8 cellular contexts compared by ENCODE assay signal in the genomic region with DNA sequence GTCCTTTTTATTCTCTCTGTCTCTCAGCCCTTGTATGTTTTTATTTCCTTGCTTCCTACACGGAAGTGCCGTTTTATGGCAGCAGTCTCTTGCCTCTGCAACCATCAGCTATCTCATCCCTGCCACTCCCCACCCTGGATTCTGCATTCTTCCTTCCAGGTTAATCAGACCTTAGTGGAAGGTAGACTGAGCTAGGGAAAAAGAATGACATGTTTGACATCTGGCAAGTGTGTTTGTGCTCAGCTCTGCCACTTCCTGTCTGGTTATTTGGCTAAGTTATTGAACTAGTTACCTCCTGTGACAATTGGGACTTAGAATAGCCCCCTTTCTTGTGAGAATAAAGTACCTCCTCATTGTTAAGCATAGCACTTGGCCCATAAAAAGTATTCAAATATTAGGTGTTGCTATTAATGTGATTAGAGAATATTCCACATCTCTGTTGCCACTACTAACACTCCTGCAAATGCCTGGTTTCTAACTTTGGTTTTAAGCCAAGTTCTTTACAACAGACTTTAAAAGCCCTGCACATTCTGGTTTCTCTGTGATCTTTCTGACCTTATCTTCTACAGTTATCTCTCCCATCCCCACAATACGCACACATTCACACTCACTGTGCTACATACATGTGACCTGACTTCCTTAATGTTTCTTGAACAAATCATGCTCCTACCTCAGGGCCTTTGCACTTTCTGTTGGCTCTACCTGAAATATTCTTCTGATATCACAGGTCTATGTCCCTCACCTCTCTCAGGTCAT. TPM values are rescaled to one million over a fixed set of nuclear protein-coding genes. Genes with fewer than 3 reads are reported as not detected.
A peak's percentile ranks its signal among the peaks of the same experiment; 100 is the strongest.
DNase-seq lines count a peak whose midpoint lies in the region; ATAC-seq and TF ChIP-seq lines count a peak whose summit lies in the region.

No MANE protein-coding gene starts in this region.

- DNase-seq in heart left ventricle (no peak), cardiac septum (ENCODE audit: low spot score) (no peak), HEK293T (ENCODE audit: extremely low spot score) (no peak), AG08396 (ENCODE audit: low spot score) (no peak), SHP77 (lab: John Stamatoyannopoulos, UW) (no peak)
- peak in 1 of 2 donors; percentile 37 for DNase-seq in central memory CD8-positive, alpha-beta T cell (ENCODE audit: low spot score in 2 of 2)

- H3K4me1 Mint-ChIP-seq in central memory CD8-positive, alpha-beta T cell: peaks cover 33% of the 10 kb centered on the region

- no peaks in the 10 kb centered on the region for H3K27me3 Mint-ChIP-seq in central memory CD8-positive, alpha-beta T cell

- peak overlapping the region; percentile 84 for H3K4me3 Mint-ChIP-seq in central memory CD8-positive, alpha-beta T cell

- intact Hi-C loops in heart left ventricle (cut with DNase I) (loop anchor here in 1 of 10 donors (10.0 kb wide), 1 partner anchor 104 kb away; no protein-coding TSS in a partner anchor), cardiac septum (cut with DNase I) (no loop called here)

- no peak for TF ChIP-seq POLR2A in heart left ventricle (IDR thresholded peaks at IDR 0.05)

- peak in 1 of 4 donors; percentile 23 for ATAC-seq in heart left ventricle
- peak; percentile 50 for ATAC-seq in HG03432 (IDR thresholded peaks at IDR 0.05; ENCODE audit: unreplicated experiment)
- peak; percentile 84 for ATAC-seq in central memory CD8-positive, alpha-beta T cell (replicated peaks; ENCODE audit: extremely low read depth, poor library complexity, severe bottlenecking)

- H3K27me3 ChIP-seq in heart left ventricle: no peaks in the 10 kb centered on the region
- H3K27me3 ChIP-seq in skeletal muscle tissue (ENCODE audit: control insufficient read depth in 3 of 3, insufficient read depth in 3 of 3, low read length in 3 of 3): no peaks in the 10 kb centered on the region

- peaks cover 7% of the 10 kb centered on the region for H3K36me3 Mint-ChIP-seq in central memory CD8-positive, alpha-beta T cell (ENCODE audit: insufficient read depth)

- POLR2A ChIA-PET in HEK293T (lab: Yijun Ruan, JAX): interaction anchor here (1.4 to 3.5 kb wide), 2 partner anchors 11 to 210 kb away, joined by 4 to 18 read pairs; a partner anchor contains a TSS

- 44 to 48% (median 46%) methylated on average over 3 of the region's 3 CpGs for WGBS in heart left ventricle, 4 donors

- peaks cover 0 to 33% (median 24%) of the 10 kb centered on the region in 12 donors for H3K4me1 ChIP-seq in heart left ventricle
- peaks cover 21 to 29% (median 27%) of the 10 kb centered on the region in 3 donors for H3K4me1 ChIP-seq in skeletal muscle tissue (ENCODE audit: control insufficient read depth in 3 of 3, insufficient read depth in 3 of 3, low read length in 3 of 3)

- peak overlapping the region in 10 of 12 donors; percentile 11 to 50 (median 34) for H3K4me3 ChIP-seq in heart left ventricle
- peak overlapping the region in 2 of 3 donors; percentile 16 to 34 for H3K4me3 ChIP-seq in skeletal muscle tissue (ENCODE audit: low read length in 3 of 3)

- H3K9me3 Mint-ChIP-seq in central memory CD8-positive, alpha-beta T cell: no peaks in the 10 kb centered on the region

- H3K27ac Mint-ChIP-seq in central memory CD8-positive, alpha-beta T cell (ENCODE audit: low read depth): peak overlapping the region; percentile 96

- H3K36me3 ChIP-seq in heart left ventricle (no peaks in the 10 kb centered on the region), skeletal muscle tissue (ENCODE audit: control insufficient read depth in 3 of 3, insufficient read depth in 3 of 3, low read length in 3 of 3) (no peaks in the 10 kb centered on the region)

- H3K27ac ChIP-seq in heart left ventricle (peak overlapping the region in 10 of 12 donors; percentile 19 to 86 (median 32)), skeletal muscle tissue (ENCODE audit: low read depth, low read length) (peak overlapping the region; percentile 4)

- CTCF ChIA-PET in HEK293T (lab: Yijun Ruan, JAX): interaction anchor here (0.9 to 1.5 kb wide), 4 partner anchors 9 to 201 kb away, joined by 3 to 9 read pairs (median 4); no protein-coding TSS in a partner anchor

- no peaks in the 10 kb centered on the region for H3K9me3 ChIP-seq in heart left ventricle
- no peaks in the 10 kb centered on the region for H3K9me3 ChIP-seq in skeletal muscle tissue (ENCODE audit: control insufficient read depth in 3 of 3, low read length in 3 of 3)

- peak overlapping the region in 2 of 3 donors; percentile 40 to 46 for H3K9ac ChIP-seq in skeletal muscle tissue (ENCODE audit: low read depth in 1 of 3, low read length in 3 of 3)

- peak in 1 of 12 donors; percentile 1 for TF ChIP-seq CTCF in heart left ventricle (IDR thresholded peaks at IDR 0.05)

TF ChIP-seq in HEK293T, 16 proteins besides CTCF, POLR2A, EP300 and RAD21:
- TF ChIP-seq ZNF384 (IDR thresholded peaks at IDR 0.05) (no peak), SP1 (IDR thresholded peaks at IDR 0.05) (no peak), LEF1 (IDR thresholded peaks at IDR 0.05; ENCODE audit: borderline replicate concordance) (no peak), FOXM1 (IDR thresholded peaks at IDR 0.05; ENCODE audit: borderline replicate concordance) (no peak), CTBP1 (IDR thresholded peaks at IDR 0.05; ENCODE audit: borderline replicate concordance) (no peak), L3MBTL2 (conservative IDR thresholded peaks at IDR 0.05) (no peak), FOXK2 (IDR thresholded peaks at IDR 0.05) (no peak), ELF4 (IDR thresholded peaks at IDR 0.05) (no peak)
- TF ChIP-seq, protein P1, sequence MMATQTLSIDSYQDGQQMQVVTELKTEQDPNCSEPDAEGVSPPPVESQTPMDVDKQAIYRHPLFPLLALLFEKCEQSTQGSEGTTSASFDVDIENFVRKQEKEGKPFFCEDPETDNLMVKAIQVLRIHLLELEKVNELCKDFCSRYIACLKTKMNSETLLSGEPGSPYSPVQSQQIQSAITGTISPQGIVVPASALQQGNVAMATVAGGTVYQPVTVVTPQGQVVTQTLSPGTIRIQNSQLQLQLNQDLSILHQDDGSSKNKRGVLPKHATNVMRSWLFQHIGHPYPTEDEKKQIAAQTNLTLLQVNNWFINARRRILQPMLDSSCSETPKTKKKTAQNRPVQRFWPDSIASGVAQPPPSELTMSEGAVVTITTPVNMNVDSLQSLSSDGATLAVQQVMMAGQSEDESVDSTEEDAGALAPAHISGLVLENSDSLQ (IDR thresholded peaks at IDR 0.05): no peak

RNA-seq across cellular contexts. Expression of a gene that starts 10.8 kb away (rescaled TPM):
- 100 to 1,000 TPM in 8 of 9 donors, 10 to 100 TPM in 1; 80.2 to 190 (median 137) TPM for total RNA-seq in heart left ventricle
- 100 to 1,000 TPM in 1 of 2 donors, 10 to 100 TPM in 1; 36.4 to 138 TPM for polyA plus RNA-seq in heart left ventricle
- total RNA-seq in cardiac septum: 164 TPM
- total RNA-seq in skeletal muscle tissue: 9.4 TPM
